Comparison of ENCODE assay signal across 18 cellular contexts in the genomic region with DNA sequence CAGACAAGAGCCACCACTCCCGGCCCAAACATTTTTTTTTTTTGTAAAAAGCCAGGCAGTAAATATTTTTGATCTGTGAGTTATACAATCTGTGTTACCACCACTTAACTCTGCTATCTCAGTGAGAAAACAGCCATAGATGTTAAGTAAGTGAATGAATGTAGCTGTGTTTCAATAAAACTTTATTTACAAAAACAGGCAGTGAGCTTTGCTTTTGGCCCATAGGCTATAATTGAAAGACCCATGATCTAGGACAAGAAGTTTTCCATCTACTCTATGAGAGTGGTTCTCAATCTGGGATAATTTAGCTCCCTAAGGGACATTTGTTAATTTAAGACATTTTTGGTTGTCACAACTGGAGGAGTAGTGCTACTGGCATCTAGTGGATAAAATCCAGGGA.
DNase-seq lines count a peak whose midpoint lies in the region; ATAC-seq and TF ChIP-seq lines count a peak whose summit lies in the region.
"Had no signal": no experiment of that assay in that cellular context is flagged by ENCODE, and none has a peak within 500 bp of the region (broad histone marks: within the 10 kb centered on the region; RNA-seq: fewer than 3 reads in every experiment).

No MANE protein-coding gene starts in this region.

- DNase-seq in AG09309 (ENCODE audit: low read depth) (no peak), HFFc6 (no peak), choroid plexus epithelial cell (ENCODE audit: low read depth) (peak; percentile 27), osteoblast (ENCODE audit: insufficient read length, low spot score, missing footprints) (no peak), NCI-H1436 (lab: John Stamatoyannopoulos, UW) (no peak)
- DNase-seq in activated CD4-positive, alpha-beta memory T cell treated with anti-CD3 and anti-CD28 coated beads, Interleukin-2, amount 10 ng/mL, durations not matched to agents 7 days and 5 days: no peak
- DNase-seq: AML-193, DND-41, GOT3, KG1, NCI-H1105 treated with DMSO at 0.1 percent for 48 hours, NCI-H1694 treated with DMSO at 0.1 percent for 48 hours, NCI-H345, NCI-H524 treated with DMSO at 0.1 percent for 48 hours, PC-3 had no signal

- TF ChIP-seq CTCF in AG09309 (IDR thresholded peaks at IDR 0.05; ENCODE audit: control insufficient read depth, insufficient read depth, low read depth, low read length, missing control alignments) (peak; percentile 18), HFFc6 (IDR thresholded peaks at IDR 0.05) (peak; percentile 46), choroid plexus epithelial cell (conservative IDR thresholded peaks at IDR 0.05; ENCODE audit: low read depth, low read length) (peak; percentile 31), osteoblast (IDR thresholded peaks at IDR 0.05; ENCODE audit: extremely low read depth, low read depth, low read length) (peak; percentile 25)

- no peak overlapping the region for H3K27ac Mint-ChIP-seq in HFFc6
- H3K27ac Mint-ChIP-seq in activated CD4-positive, alpha-beta memory T cell treated with anti-CD3 and anti-CD28 coated beads, Interleukin-2, amount 10 ng/mL, durations not matched to agents 7 days and 5 days: no peak overlapping the region

- H3K4me3 Mint-ChIP-seq in HFFc6: no peak overlapping the region
- H3K4me3 Mint-ChIP-seq in activated CD4-positive, alpha-beta memory T cell treated with anti-CD3 and anti-CD28 coated beads, Interleukin-2, amount 10 ng/mL, durations not matched to agents 7 days and 5 days: no peak overlapping the region
- H3K4me3 Mint-ChIP-seq: CD14-positive monocyte had no signal

- POLR2A ChIA-PET in activated CD4-positive, alpha-beta memory T cell treated with anti-CD3 and anti-CD28 coated beads, Interleukin-2, amount 10 ng/mL, durations not matched to agents 7 days and 5 days (lab: Charles Lee): no interaction called here

- H4K20me1 ChIP-seq in osteoblast (ENCODE audit: insufficient read depth, low read length): no peaks in the 10 kb centered on the region

- H3K79me2 ChIP-seq in osteoblast (ENCODE audit: insufficient read depth, low read length): no peaks in the 10 kb centered on the region

- H2AFZ ChIP-seq in osteoblast (ENCODE audit: low read length): no peak overlapping the region

- no peak overlapping the region for H3K4me3 ChIP-seq in AG09309 (ENCODE audit: control insufficient read depth, low read depth, low read length)
- no peak overlapping the region for H3K4me3 ChIP-seq in choroid plexus epithelial cell (ENCODE audit: low read depth, low read length)
- H3K4me3 ChIP-seq in osteoblast (ENCODE audit: insufficient read depth, low read length): no peak overlapping the region

- H3K27ac ChIP-seq in osteoblast (ENCODE audit: low read depth, low read length): no peak overlapping the region
- H3K27ac ChIP-seq: RWPE1 had no signal

- CTCF ChIA-PET in activated CD4-positive, alpha-beta memory T cell treated with anti-CD3 and anti-CD28 coated beads, Interleukin-2, amount 10 ng/mL, durations not matched to agents 7 days and 5 days (lab: Charles Lee): no interaction called here

- H3K9me3 ChIP-seq in osteoblast (ENCODE audit: low read depth, low read length): no peaks in the 10 kb centered on the region

- no peaks in the 10 kb centered on the region for H3K4me1 ChIP-seq in osteoblast (ENCODE audit: insufficient read depth, low read length)

- no peaks in the 10 kb centered on the region for H3K27me3 ChIP-seq in osteoblast (ENCODE audit: insufficient read depth, low read length)

- H3K4me1 Mint-ChIP-seq in HFFc6 (ENCODE audit: low read depth): no peaks in the 10 kb centered on the region; the same call in 1 of the 2 replicates
- H3K4me1 Mint-ChIP-seq in activated CD4-positive, alpha-beta memory T cell treated with anti-CD3 and anti-CD28 coated beads, Interleukin-2, amount 10 ng/mL, durations not matched to agents 7 days and 5 days: no peaks in the 10 kb centered on the region
- H3K4me1 Mint-ChIP-seq: CD14-positive monocyte had no signal

- ATAC-seq in HG03432 (IDR thresholded peaks at IDR 0.05; ENCODE audit: unreplicated experiment): no peak
- ATAC-seq: PC-3 had no signal

- no peaks in the 10 kb centered on the region for H3K36me3 Mint-ChIP-seq in HFFc6 (ENCODE audit: low read depth)
- no peaks in the 10 kb centered on the region for H3K36me3 Mint-ChIP-seq in activated CD4-positive, alpha-beta memory T cell treated with anti-CD3 and anti-CD28 coated beads, Interleukin-2, amount 10 ng/mL, durations not matched to agents 7 days and 5 days (ENCODE audit: low read depth)
- H3K36me3 Mint-ChIP-seq: CD14-positive monocyte had no signal

- H3K4me2 ChIP-seq in osteoblast (ENCODE audit: insufficient read depth, low read length): no peak overlapping the region

- H3K27me3 Mint-ChIP-seq in HFFc6 (ENCODE audit: insufficient read depth): no peaks in the 10 kb centered on the region
- H3K27me3 Mint-ChIP-seq in activated CD4-positive, alpha-beta memory T cell treated with anti-CD3 and anti-CD28 coated beads, Interleukin-2, amount 10 ng/mL, durations not matched to agents 7 days and 5 days: peaks cover 6% of the 10 kb centered on the region

- no peaks in the 10 kb centered on the region for H3K9me3 Mint-ChIP-seq in HFFc6
- no peaks in the 10 kb centered on the region for H3K9me3 Mint-ChIP-seq in activated CD4-positive, alpha-beta memory T cell treated with anti-CD3 and anti-CD28 coated beads, Interleukin-2, amount 10 ng/mL, durations not matched to agents 7 days and 5 days

- no peaks in the 10 kb centered on the region for H3K36me3 ChIP-seq in osteoblast (ENCODE audit: insufficient read depth, low read length)
